ENCODE assay signal across 18 cellular contexts in the genomic region with DNA sequence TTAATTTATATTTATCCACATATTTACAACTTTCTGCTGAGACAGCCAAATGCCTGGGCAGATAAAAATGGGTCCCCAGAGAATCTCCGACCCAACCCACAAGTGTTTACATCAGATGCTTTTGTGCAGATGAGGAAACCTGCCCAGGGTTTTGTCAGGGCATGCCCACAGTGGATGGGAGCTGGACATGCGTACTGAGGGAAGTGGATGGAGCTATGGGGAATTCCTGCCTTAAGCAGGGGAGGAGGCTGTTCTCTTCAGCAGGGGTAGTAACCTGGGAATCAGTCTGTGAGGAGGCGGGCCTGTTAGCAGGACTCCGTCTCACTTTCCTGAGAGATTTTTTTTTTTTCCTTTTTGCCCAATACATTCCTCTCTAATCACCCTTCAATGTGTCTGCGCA.
DNase-seq lines count a peak whose midpoint lies in the region; ATAC-seq, FAIRE-seq and TF ChIP-seq lines count a peak whose summit lies in the region.
"Had no signal": no experiment of that assay in that cellular context is flagged by ENCODE, and none has a peak within 500 bp of the region (broad histone marks: within the 10 kb centered on the region; RNA-seq: fewer than 3 reads in every experiment).

No MANE protein-coding gene starts in this region.

- ATAC-seq in GM21717 (IDR thresholded peaks at IDR 0.05; ENCODE audit: unreplicated experiment) (no peak), HG02938 (IDR thresholded peaks at IDR 0.05; ENCODE audit: unreplicated experiment) (no peak)
- ATAC-seq: naive thymus-derived CD4-positive, alpha-beta T cell; T-cell had no signal

- no peak for FAIRE-seq in urothelium cell line (lab: Jason Lieb, UNC)

- no peak overlapping the region for H3K4me3 ChIP-seq in cardiac fibroblast (replicated peaks in 1 of 2; ENCODE audit: low read depth in 2 of 2, low read length in 2 of 2)

- DNase-seq in NCI-H2171 treated with DMSO at 0.1 percent for 48 hours (lab: John Stamatoyannopoulos, UW) (peak; percentile 11), NCI-H2171 (lab: John Stamatoyannopoulos, UW) (no peak), cardiac fibroblast (ENCODE audit: low read depth in 2 of 2) (peak; percentile 23 to 49), iPS-NIHi7 (ENCODE audit: extremely low spot score) (peak; percentile 47), urothelium cell line (ENCODE audit: low spot score) (peak; percentile 31), G401 (ENCODE audit: low spot score) (no peak)
- DNase-seq: activated B cell treated with CpG ODN at 0.5 μM for 24 hours; activated naive CD4-positive, alpha-beta T cell treated with Interleukin-2 at 50 U/mL for 16 hours; CD4-positive, CD25-positive, alpha-beta regulatory T cell; effector memory CD4-positive, alpha-beta T cell; HFFc6; naive thymus-derived CD4-positive, alpha-beta T cell; NCI-H187; NCI-H524 treated with DMSO at 0.1 percent for 48 hours; RPMI8226; T-cell had no signal

- no peak for TF ChIP-seq CTCF in cardiac fibroblast (IDR thresholded peaks at IDR 0.05; ENCODE audit: low read depth, low read length)

- in situ Hi-C loops in G401 (cut with HindIII; ENCODE audit: low sequenced_read_pairs), result no loop called here

Comparison
In these comparisons a context has a peak if more than half of its experiments do, and no peak if none do; other contexts are left out.
1. DNase-seq: peak in NCI-H2171 treated with DMSO at 0.1 percent for 48 hours (single experiment), cardiac fibroblast (2 of 2), iPS-NIHi7 (single experiment) and urothelium cell line (single experiment); none in NCI-H2171 (single experiment) and G401 (single experiment).